6 cellular contexts compared by ENCODE assay signal in genomic region chr18:12243272-12243671, GRCh38. TPM values are rescaled to one million over a fixed set of nuclear protein-coding genes. Genes with fewer than 3 reads are reported as not detected.
"Had no signal": no experiment of that assay in that cellular context is flagged by ENCODE, and none has a peak within 500 bp of the region (broad histone marks: within the 10 kb centered on the region; RNA-seq: fewer than 3 reads in every experiment).

No MANE protein-coding gene starts in this region.

RNA-seq across cellular contexts. Expression of gene CIDEA, which starts 10.9 kb away (rescaled TPM):
- total RNA-seq: HepG2, HT-29, HT1080, IMR-90, K562 had no signal
- polyA plus RNA-seq: HepG2, IgD-negative memory B cell, IMR-90, K562 had no signal
